24 cellular contexts compared by ENCODE assay signal in the genomic region with DNA sequence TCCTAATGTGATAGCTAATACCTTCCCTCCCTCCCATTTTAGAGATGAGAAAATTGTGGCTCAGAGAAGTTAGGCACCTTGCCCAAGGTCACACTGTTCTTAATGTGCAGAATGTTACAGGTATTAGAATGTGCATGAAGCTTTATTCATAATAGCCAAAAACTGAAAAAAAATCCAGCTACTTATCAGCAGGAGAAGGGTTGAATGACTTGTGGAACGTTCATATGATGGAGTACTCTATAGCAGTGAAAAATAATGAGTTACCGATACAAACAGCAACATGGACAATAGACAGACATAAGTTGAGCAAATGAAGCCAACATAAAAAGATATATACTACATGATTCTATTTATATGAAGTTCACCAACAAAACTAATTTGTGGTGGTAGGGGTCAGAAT.
"Had no signal": no experiment of that assay in that cellular context is flagged by ENCODE, and none has a peak within 500 bp of the region (broad histone marks: within the 10 kb centered on the region; RNA-seq: fewer than 3 reads in every experiment).

No MANE protein-coding gene starts in this region.

- H3K27ac ChIP-seq: colonic mucosa, esophagus muscularis mucosa, foreskin keratinocyte, gastroesophageal sphincter, heart right ventricle, left lung, lower lobe of right lung had no signal

- H3K27ac Mint-ChIP-seq: dendritic cell treated with granulocyte-macrophage colony-stimulating factor and Interleukin-4, amounts not matched to agents 40 ng/mL and 50 ng/mL, for 4 days; effector memory CD8-positive, alpha-beta T cell; endodermal cell; mesothelial cell of epicardium had no signal

- H3K4me3 ChIP-seq: colonic mucosa, esophagus muscularis mucosa, gastroesophageal sphincter, heart right ventricle, left lung, lower lobe of right lung, mucosa of descending colon had no signal

- H3K36me3 Mint-ChIP-seq: mesothelial cell of epicardium had no signal

- H3K9me3 ChIP-seq: colonic mucosa, esophagus muscularis mucosa, gastroesophageal sphincter, heart right ventricle, left lung, lower lobe of right lung, mucosa of descending colon had no signal

- H3K9me3 Mint-ChIP-seq: dendritic cell treated with granulocyte-macrophage colony-stimulating factor and Interleukin-4, amounts not matched to agents 40 ng/mL and 50 ng/mL, for 4 days; effector memory CD8-positive, alpha-beta T cell; endodermal cell; mesothelial cell of epicardium had no signal

- ATAC-seq: effector memory CD8-positive, alpha-beta T cell; foreskin keratinocyte; gastroesophageal sphincter; heart right ventricle; left cardiac atrium; left lung; left ventricle myocardium superior; lower lobe of right lung; mucosa of descending colon had no signal

- H3K36me3 ChIP-seq: colonic mucosa, esophagus muscularis mucosa, gastroesophageal sphincter, heart right ventricle, left lung, lower lobe of right lung had no signal

- FAIRE-seq: endometrium, endothelial cell of umbilical vein, frontal cortex, islet of Langerhans, keratinocyte had no signal

- H3K4me3 Mint-ChIP-seq: dendritic cell treated with granulocyte-macrophage colony-stimulating factor and Interleukin-4, amounts not matched to agents 40 ng/mL and 50 ng/mL, for 4 days; effector memory CD8-positive, alpha-beta T cell; endodermal cell; mesothelial cell of epicardium had no signal

- DNase-seq: colonic mucosa; cortex of kidney; effector CD8-positive, alpha-beta T cell; effector memory CD8-positive, alpha-beta T cell; endodermal cell; foreskin keratinocyte; head of caudate nucleus; heart right ventricle; hippocampal formation; left cardiac atrium; left lung; left ventricle myocardium superior; lower lobe of right lung; mesenchymal stem cell; mucosa of descending colon had no signal
